In the genomic region with DNA sequence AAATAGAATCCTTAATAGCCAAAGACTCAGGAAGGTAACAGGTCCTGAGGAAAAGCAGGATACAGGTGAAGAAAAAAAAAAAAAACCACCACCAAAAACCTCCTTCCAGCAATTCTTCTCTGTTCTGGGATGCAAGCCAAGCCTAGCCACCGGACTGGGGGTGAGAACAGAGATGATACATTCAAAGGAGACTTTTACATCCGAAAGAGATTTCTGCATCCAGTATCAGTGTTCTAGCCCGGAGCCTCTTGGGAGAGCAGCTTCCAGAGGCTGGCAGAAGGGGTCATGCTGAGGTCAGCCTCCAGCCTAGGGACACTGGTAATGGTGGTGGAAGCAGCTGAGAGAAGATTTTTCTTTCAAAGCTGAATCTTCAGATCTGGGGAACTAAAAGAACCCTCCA, we compare ENCODE assay signal across 18 cellular contexts.
DNase-seq lines count a peak whose midpoint lies in the region.
"Had no signal": no experiment of that assay in that cellular context is flagged by ENCODE, and none has a peak within 500 bp of the region (broad histone marks: within the 10 kb centered on the region; RNA-seq: fewer than 3 reads in every experiment).

No MANE protein-coding gene starts in this region.

- H3K4me3 ChIP-seq in SJCRH30: no peak overlapping the region
- H3K4me3 ChIP-seq: left lung, right lobe of liver had no signal

- peak; percentile 25 for DNase-seq in H4 (ENCODE audit: low spot score)
- DNase-seq in SJCRH30: peak; percentile 68 to 84
- peak; percentile 6 for DNase-seq in fibroblast of gingiva (ENCODE audit: low read depth)
- peak; percentile 59 for DNase-seq in retina
- no peak for DNase-seq in GM19238 (ENCODE audit: insufficient read length, low spot score)
- DNase-seq in Ammon's horn (ENCODE audit: low spot score): no peak
- no peak for DNase-seq in GDM1 (lab: John Stamatoyannopoulos, UW)
- DNase-seq in NCI-H128 (lab: John Stamatoyannopoulos, UW; ENCODE audit: unreplicated experiment): no peak
- DNase-seq: activated CD4-positive, alpha-beta memory T cell treated with anti-CD3 and anti-CD28 coated beads for 36 hours; CD8-positive, alpha-beta T cell; endodermal cell; H9; Karpas-422; left lung; natural killer cell; NCI-H187; right lobe of liver; stimulated activated naive B cell treated with anti-CD40 and anti-IgM and Interleukin-4, amounts not matched to agents 10 μg/mL and 1 μg/mL and 100 μg/mL, for 72 hours had no signal

- H3K27ac ChIP-seq in SJCRH30: no peak overlapping the region
- H3K27ac ChIP-seq: left lung, right lobe of liver had no signal

- peaks cover 47% of the 10 kb centered on the region for H3K4me1 ChIP-seq in SJCRH30
- H3K4me1 ChIP-seq: left lung, right lobe of liver had no signal

- no peaks in the 10 kb centered on the region for H3K27me3 ChIP-seq in SJCRH30
- H3K27me3 ChIP-seq: left lung, right lobe of liver had no signal

- no peaks in the 10 kb centered on the region for H3K9me3 ChIP-seq in SJCRH30 (replicated peaks)
- H3K9me3 ChIP-seq: left lung, right lobe of liver had no signal

- H3K36me3 ChIP-seq in SJCRH30: no peaks in the 10 kb centered on the region
- H3K36me3 ChIP-seq: left lung, right lobe of liver had no signal

Comparison
In these comparisons a context has a peak if more than half of its experiments do, and no peak if none do; other contexts are left out.
1. DNase-seq: peak in H4 (single experiment), SJCRH30 (2 of 2), fibroblast of gingiva (single experiment) and retina (single experiment); none in GM19238 (single experiment), Ammon's horn (single experiment), GDM1 (single experiment) and NCI-H128 (single experiment).